Comparison of ENCODE assay signal across 1 cellular context in the genomic region with DNA sequence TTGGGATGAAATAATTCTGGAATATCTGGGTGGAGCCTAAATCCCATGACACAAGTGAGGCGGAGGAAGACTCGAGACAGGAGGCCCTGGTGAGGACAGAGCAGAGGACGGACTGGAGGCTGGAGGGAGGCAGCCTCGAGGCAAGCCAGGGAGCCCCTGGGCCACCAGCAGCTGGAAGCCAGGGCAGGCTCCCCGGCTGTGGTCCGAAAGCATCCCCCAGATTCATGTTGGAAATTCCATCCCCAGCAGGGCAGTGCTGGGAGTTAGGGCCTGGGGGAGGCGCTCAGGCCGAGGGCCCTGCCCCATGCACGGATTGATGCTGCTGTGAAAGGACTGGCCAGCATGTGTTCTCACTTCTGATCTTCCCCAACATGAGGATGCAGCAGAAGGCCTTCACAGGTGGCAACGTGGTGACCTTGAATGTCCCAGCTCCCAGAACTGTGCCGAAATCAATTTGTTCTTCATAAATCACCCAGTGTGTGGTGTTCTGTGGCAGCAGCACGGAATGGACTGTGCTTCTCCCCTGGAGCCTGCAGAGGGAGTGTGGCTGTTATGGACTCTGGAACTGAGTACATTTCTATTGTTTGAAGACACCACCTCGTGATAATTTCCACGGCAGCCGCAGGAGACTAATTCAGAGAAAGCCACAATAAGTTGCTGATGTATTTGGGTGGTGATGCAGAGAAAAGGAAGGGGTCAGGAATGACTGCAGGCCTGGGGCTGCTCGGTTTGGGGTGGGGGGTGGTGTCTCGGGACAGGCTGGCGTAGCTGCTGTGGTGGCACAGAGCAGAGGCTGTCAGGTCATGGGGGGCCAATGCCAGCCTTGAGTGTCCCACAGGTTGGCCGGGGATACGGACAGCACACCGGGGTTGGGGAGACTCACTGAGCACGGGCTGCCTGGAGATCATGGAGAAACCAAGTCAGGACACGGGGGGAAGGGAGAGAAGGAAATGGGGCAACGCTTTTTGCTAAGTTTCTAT.
TF ChIP-seq lines count a peak whose summit lies in the region.

No MANE protein-coding gene starts in this region.

TF ChIP-seq in SK-N-SH, 30 proteins besides CTCF, POLR2A, EP300 and RAD21 (continued from another document):
- peak; percentile 11; the same call in 1 of the 2 replicates for TF ChIP-seq SMC3 (IDR thresholded peaks at IDR 0.05; ENCODE audit: low read depth, low read length)
TF ChIP-seq in SK-N-SH: peak in this region for 1.
